ENCODE assay signal across 1 cellular context in genomic region chr12:132286912-132287311, GRCh38.
TF ChIP-seq lines count a peak whose summit lies in the region.

No MANE protein-coding gene starts in this region.

TF ChIP-seq in HCT116, 20 proteins besides CTCF, POLR2A, EP300 and RAD21 (continued from another document):
- TF ChIP-seq REST (IDR thresholded peaks at IDR 0.05; ENCODE audit: low read depth) (no peak), FOSL1 (IDR thresholded peaks at IDR 0.05; ENCODE audit: low read depth) (no peak), TCF7L2 (IDR thresholded peaks at IDR 0.05; ENCODE audit: borderline replicate concordance, extremely low read depth, insufficient read depth, insufficient read length) (peak; percentile 13), JUND (IDR thresholded peaks at IDR 0.05) (no peak)
TF ChIP-seq in HCT116: peak in this region for 2.
